16 cellular contexts compared by ENCODE assay signal in the genomic region with DNA sequence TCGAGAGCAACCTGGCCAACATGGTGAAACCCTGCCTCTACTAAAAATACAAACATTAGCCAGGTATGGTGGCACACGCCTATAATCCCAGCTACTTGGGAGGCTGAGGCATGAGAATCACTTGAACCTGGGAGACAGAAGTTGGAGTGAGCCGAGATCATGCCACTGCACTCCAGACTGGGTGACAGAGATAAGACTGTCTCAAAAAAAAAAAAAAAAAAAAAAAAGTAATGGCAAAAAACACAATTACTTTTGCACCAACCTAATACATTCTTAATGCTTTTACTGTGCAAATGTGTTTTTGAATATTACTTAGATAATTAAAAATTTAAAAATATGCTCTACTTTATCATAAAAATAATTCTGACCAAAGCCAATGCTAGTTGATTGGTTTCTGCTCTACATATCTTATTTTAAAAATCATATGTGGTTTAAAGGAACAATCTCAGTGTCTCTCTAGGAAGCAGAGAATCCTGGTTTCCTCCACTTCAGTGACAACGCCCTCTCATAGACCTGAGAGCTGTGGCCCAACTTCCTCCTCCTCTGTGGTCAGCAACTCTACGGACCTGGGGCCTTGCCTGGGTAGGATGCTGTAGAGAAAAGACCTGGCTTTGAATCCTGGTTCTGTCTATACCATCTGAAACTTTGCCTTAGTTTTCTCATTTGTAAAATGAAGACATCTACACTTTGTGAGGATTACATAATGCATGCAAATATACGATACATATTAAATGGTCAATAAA.
"Had no signal": no experiment of that assay in that cellular context is flagged by ENCODE, and none has a peak within 500 bp of the region (broad histone marks: within the 10 kb centered on the region; RNA-seq: fewer than 3 reads in every experiment).

No MANE protein-coding gene starts in this region.

- H3K4me3 ChIP-seq: breast epithelium, heart right ventricle, upper lobe of left lung had no signal

- H3K27me3 ChIP-seq: breast epithelium, heart right ventricle, upper lobe of left lung had no signal

- H3K36me3 ChIP-seq: breast epithelium, heart right ventricle, upper lobe of left lung had no signal

- H3K27ac ChIP-seq: breast epithelium, heart right ventricle, upper lobe of left lung, VCaP had no signal

- H3K9me3 ChIP-seq: breast epithelium, heart right ventricle, upper lobe of left lung had no signal

- ATAC-seq: activated CD4-positive, alpha-beta T cell treated with anti-CD3 and anti-CD28 coated beads for 36 hours; heart right ventricle; left lobe of liver; stimulated activated naive CD8-positive, alpha-beta T cell treated with anti-CD3 and anti-CD28 coated beads, Interleukin-15, Interleukin-2, amounts not matched to agents 100 U/mL and 50 U/mL, for 24 hours had no signal

- DNase-seq: activated CD4-positive, alpha-beta memory T cell treated with anti-CD3 and anti-CD28 coated beads, Interleukin-2, amount 10 ng/mL, durations not matched to agents 7 days and 5 days; activated CD4-positive, alpha-beta T cell treated with anti-CD3 and anti-CD28 coated beads for 36 hours; activated gamma-delta T cell treated with Interleukin-2 at 50 U/mL for 16 hours; activated naive CD8-positive, alpha-beta T cell treated with anti-CD3 and anti-CD28 coated beads for 36 hours; activated T-cell treated with anti-CD3 and anti-CD28 coated beads, Interleukin-2, amount 50 U/mL, for 48 hours; anterior cingulate cortex; effector CD4-positive, alpha-beta T cell; heart right ventricle; islet precursor cell; stimulated activated CD4-positive, alpha-beta T cell treated with anti-CD3 and anti-CD28 coated beads, Interleukin-4, amount 100 ng/mL, for 1 hour; stimulated activated CD8-positive, alpha-beta memory T cell treated with anti-CD3 and anti-CD28 coated beads, Interleukin-4, amount 100 ng/mL, for 48 hours; stimulated activated naive CD8-positive, alpha-beta T cell treated with anti-CD3 and anti-CD28 coated beads, Interleukin-15, Interleukin-2, amounts not matched to agents 100 U/mL and 50 U/mL, for 24 hours; upper lobe of left lung had no signal
